9 cellular contexts compared by ENCODE assay signal in the genomic region with DNA sequence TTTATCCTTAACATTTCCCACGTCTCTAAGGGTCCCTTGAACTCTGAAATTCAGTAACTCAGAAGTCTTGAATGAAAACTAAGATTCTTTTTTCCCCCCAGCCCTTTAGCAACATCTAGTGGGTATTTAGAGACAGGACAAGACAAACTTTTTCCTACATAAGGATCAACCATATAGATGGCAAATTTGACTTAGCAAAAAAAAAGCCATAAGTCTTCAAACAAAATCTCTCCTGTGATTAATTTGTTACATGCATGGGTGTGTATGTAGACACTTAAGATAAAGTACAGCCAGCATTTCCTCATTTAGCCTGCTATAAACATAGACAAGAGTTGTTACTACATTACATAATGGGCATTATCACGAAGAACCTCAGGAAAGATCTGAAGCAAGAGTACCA. TPM values are rescaled to one million over a fixed set of nuclear protein-coding genes. Genes with fewer than 3 reads are reported as not detected.
DNase-seq lines count a peak whose midpoint lies in the region; ATAC-seq and TF ChIP-seq lines count a peak whose summit lies in the region.
"Had no signal": no experiment of that assay in that cellular context is flagged by ENCODE, and none has a peak within 500 bp of the region (broad histone marks: within the 10 kb centered on the region; RNA-seq: fewer than 3 reads in every experiment).

No MANE protein-coding gene starts in this region.

- no peak for ATAC-seq in HG02763 (IDR thresholded peaks at IDR 0.05; ENCODE audit: unreplicated experiment)
- no peak for ATAC-seq in HG02938 (IDR thresholded peaks at IDR 0.05; ENCODE audit: unreplicated experiment)

- H3K9me3 Mint-ChIP-seq in endodermal cell = peaks cover 20% of the 10 kb centered on the region

- WGBS in endodermal cell (ENCODE audit: insufficient coverage in 1 of 2, insufficient read length in 1 of 2), 2 experiments = 72 to 86% methylated on average over 2 of the region's 2 CpGs

- peaks cover 17% of the 10 kb centered on the region for H3K9me3 ChIP-seq in endodermal cell (ENCODE audit: control insufficient read depth, low read length)

- no peaks in the 10 kb centered on the region for H3K27me3 ChIP-seq in endodermal cell (ENCODE audit: control insufficient read depth, insufficient read depth, low read length, poor library complexity, severe bottlenecking)

- H3K27me3 Mint-ChIP-seq in endodermal cell (ENCODE audit: insufficient read depth) = no peaks in the 10 kb centered on the region

- no peaks in the 10 kb centered on the region for H3K36me3 ChIP-seq in endodermal cell (ENCODE audit: control insufficient read depth, insufficient read depth, low read length)

- peak; percentile 81 for TF ChIP-seq CTCF in endodermal cell (conservative IDR thresholded peaks at IDR 0.05)

- peaks cover 2% of the 10 kb centered on the region for H3K4me1 Mint-ChIP-seq in endodermal cell

- H3K27ac ChIP-seq in endodermal cell (ENCODE audit: low read depth, low read length) = no peak overlapping the region
- H3K27ac ChIP-seq: skin epidermis had no signal

- no peak overlapping the region for H3K4me3 ChIP-seq in endodermal cell (ENCODE audit: low read length)
- H3K4me3 ChIP-seq: skin epidermis had no signal

- no peaks in the 10 kb centered on the region for H3K36me3 Mint-ChIP-seq in endodermal cell (ENCODE audit: low read depth)

- peak; percentile 2 to 48 for DNase-seq in NCI-H524 (lab: John Stamatoyannopoulos, UW)
- no peak for DNase-seq in NCI-H524 treated with DMSO at 0.1 percent for 48 hours (lab: John Stamatoyannopoulos, UW)
- peak; percentile 55 for DNase-seq in NOMO-1 treated with DMSO at 0.1 percent for 48 hours (lab: John Stamatoyannopoulos, UW; ENCODE audit: unreplicated experiment)
- DNase-seq in endodermal cell = no peak
- DNase-seq in pons (ENCODE audit: low spot score) = peak; percentile 48
- no peak for DNase-seq in amniotic stem cell (lab: John Stamatoyannopoulos, UW)

- peaks cover 5% of the 10 kb centered on the region for H3K4me1 ChIP-seq in endodermal cell (ENCODE audit: control insufficient read depth, insufficient read depth, low read length)

- no peak overlapping the region for H3K4me3 Mint-ChIP-seq in endodermal cell

- no peak overlapping the region for H3K27ac Mint-ChIP-seq in endodermal cell

- no peak overlapping the region for H3K9ac ChIP-seq in endodermal cell (ENCODE audit: extremely low read depth, low read length, poor library complexity, severe bottlenecking)

RNA-seq across cellular contexts. Expression of a gene that starts 29.1 kb away (rescaled TPM):
- total RNA-seq in endodermal cell = under 1 TPM; 0.13 to 0.29 TPM
- 0.18 TPM for polyA plus RNA-seq in endodermal cell (2013, experiment 1 of 2)
- 0.17 TPM for polyA plus RNA-seq in endodermal cell (2013, experiment 2 of 2)

Comparison
In these comparisons a context has a peak if more than half of its experiments do, and no peak if none do; other contexts are left out.
1. DNase-seq: peak in NCI-H524 (2 of 2), NOMO-1 treated with DMSO at 0.1 percent for 48 hours (single experiment) and pons (single experiment); none in NCI-H524 treated with DMSO at 0.1 percent for 48 hours (single experiment), endodermal cell (single experiment) and amniotic stem cell (single experiment).